In the genomic region with DNA sequence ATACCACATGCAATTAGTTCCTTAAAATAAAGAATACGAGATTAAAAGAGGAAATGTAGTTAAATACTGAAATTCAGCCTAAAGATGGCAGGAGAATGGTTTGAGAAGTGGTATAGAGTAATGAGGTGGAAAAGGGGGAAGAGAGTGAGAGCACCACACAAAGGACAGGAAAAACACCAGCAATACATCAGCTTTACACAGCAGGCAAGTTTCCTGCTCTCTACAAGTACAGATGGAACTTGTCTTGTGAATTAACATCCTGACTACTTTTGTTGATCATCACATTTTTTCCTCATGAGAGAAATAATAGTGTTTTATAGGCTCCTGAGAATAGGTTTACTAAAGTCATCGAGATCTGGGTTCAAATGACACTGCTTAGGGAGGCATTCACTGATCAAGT, we compare ENCODE assay signal across 1 cellular context.
TF ChIP-seq lines count a peak whose summit lies in the region.

No MANE protein-coding gene starts in this region.

TF ChIP-seq in SK-N-SH, 30 proteins besides CTCF, POLR2A, EP300 and RAD21 (continued from another document):
- TF ChIP-seq, protein P1, sequence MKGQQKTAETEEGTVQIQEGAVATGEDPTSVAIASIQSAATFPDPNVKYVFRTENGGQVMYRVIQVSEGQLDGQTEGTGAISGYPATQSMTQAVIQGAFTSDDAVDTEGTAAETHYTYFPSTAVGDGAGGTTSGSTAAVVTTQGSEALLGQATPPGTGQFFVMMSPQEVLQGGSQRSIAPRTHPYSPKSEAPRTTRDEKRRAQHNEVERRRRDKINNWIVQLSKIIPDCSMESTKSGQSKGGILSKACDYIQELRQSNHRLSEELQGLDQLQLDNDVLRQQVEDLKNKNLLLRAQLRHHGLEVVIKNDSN (IDR thresholded peaks at IDR 0.05; ENCODE audit: borderline replicate concordance, low read depth), result no peak
- TF ChIP-seq, protein P2, sequence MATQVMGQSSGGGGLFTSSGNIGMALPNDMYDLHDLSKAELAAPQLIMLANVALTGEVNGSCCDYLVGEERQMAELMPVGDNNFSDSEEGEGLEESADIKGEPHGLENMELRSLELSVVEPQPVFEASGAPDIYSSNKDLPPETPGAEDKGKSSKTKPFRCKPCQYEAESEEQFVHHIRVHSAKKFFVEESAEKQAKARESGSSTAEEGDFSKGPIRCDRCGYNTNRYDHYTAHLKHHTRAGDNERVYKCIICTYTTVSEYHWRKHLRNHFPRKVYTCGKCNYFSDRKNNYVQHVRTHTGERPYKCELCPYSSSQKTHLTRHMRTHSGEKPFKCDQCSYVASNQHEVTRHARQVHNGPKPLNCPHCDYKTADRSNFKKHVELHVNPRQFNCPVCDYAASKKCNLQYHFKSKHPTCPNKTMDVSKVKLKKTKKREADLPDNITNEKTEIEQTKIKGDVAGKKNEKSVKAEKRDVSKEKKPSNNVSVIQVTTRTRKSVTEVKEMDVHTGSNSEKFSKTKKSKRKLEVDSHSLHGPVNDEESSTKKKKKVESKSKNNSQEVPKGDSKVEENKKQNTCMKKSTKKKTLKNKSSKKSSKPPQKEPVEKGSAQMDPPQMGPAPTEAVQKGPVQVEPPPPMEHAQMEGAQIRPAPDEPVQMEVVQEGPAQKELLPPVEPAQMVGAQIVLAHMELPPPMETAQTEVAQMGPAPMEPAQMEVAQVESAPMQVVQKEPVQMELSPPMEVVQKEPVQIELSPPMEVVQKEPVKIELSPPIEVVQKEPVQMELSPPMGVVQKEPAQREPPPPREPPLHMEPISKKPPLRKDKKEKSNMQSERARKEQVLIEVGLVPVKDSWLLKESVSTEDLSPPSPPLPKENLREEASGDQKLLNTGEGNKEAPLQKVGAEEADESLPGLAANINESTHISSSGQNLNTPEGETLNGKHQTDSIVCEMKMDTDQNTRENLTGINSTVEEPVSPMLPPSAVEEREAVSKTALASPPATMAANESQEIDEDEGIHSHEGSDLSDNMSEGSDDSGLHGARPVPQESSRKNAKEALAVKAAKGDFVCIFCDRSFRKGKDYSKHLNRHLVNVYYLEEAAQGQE (IDR thresholded peaks at IDR 0.05; ENCODE audit: low read depth, low read length), result no peak
- TF ChIP-seq POLR2AphosphoS5 (IDR thresholded peaks at IDR 0.05; ENCODE audit: low read depth, low read length) (no peak), NRF1 (IDR thresholded peaks at IDR 0.05; ENCODE audit: low read depth, low read length) (no peak), GABPA (IDR thresholded peaks at IDR 0.05; ENCODE audit: low read depth) (no peak), CHD2 (IDR thresholded peaks at IDR 0.05; ENCODE audit: low read length, partially characterized antibody) (no peak)
- TF ChIP-seq, protein P3, sequence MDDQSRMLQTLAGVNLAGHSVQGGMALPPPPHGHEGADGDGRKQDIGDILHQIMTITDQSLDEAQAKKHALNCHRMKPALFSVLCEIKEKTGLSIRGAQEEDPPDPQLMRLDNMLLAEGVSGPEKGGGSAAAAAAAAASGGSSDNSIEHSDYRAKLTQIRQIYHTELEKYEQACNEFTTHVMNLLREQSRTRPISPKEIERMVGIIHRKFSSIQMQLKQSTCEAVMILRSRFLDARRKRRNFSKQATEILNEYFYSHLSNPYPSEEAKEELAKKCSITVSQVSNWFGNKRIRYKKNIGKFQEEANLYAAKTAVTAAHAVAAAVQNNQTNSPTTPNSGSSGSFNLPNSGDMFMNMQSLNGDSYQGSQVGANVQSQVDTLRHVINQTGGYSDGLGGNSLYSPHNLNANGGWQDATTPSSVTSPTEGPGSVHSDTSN (IDR thresholded peaks at IDR 0.05), result no peak
